9 cellular contexts compared by ENCODE assay signal in the genomic region with DNA sequence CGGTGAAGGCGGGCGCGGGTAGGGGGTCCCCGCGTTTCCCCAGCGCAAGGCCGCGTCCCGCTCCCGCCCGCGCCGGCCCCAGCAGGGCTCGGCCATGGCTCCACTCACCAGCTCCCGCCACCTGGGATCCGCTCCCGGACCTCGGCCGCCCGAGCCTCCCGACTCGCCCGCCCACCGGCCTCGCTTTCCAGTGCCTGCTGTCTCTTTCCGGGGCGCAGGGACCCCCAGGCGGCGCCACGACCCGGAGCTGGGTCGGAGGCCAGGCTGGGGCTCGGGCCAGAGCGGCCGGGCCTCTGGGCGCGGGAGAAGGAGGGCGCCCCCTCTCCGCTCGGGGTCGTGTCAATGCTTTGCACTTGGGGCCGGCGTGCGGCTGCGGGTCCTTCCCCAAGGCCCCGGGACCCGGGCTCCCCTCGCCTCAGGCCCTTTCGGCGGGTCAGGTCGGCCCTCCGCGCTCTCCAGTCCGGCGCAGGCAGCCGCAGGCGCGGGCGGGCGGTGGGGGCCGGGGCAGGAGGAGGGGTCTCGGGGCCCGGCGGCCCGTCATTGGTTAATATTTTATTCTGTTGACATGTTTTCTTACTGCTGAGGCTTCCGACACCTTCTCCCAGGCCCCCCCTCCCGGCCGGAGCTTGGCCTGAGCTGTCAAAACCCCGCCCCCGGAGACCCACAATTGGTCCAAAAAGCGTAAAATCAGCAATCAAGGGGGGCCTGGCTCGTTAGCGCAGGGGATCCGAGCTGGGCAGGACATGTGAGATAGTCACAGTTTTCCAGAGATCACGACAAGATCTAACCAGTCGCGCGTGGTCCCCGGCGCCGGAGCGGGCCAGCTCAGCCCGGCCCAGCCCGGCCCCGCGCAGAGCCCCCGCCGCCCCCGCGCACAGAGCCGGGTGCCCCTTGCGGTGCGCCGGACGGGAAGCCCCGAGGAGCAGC. TPM values are rescaled to one million over a fixed set of nuclear protein-coding genes. Genes with fewer than 3 reads are reported as not detected.
DNase-seq lines count a peak whose midpoint lies in the region; ATAC-seq, FAIRE-seq and TF ChIP-seq lines count a peak whose summit lies in the region.
"Had no signal": no experiment of that assay in that cellular context is flagged by ENCODE, and none has a peak within 500 bp of the region (broad histone marks: within the 10 kb centered on the region; RNA-seq: fewer than 3 reads in every experiment).

A gene (plus strand): TSS at position 713 of the 927 bp plus-strand sequence. CDS start 334 bp downstream, outside the sequence.

- H3K27ac Mint-ChIP-seq in astrocyte (ENCODE audit: unreplicated experiment): no peak within 1 kb of the TSS

- H3K27ac ChIP-seq in MM.1S (ENCODE audit: low read length) (no peak within 1 kb of the TSS), astrocyte (ENCODE audit: low read depth, low read length) (peak within 1 kb of the TSS; percentile 71)

- H3K9me3 Mint-ChIP-seq in astrocyte (ENCODE audit: unreplicated experiment): peaks cover 32% of the 10 kb centered on the region

- H3K4me3 ChIP-seq in MM.1S (ENCODE audit: low read length) (peak within 1 kb of the TSS; percentile 61), astrocyte (ENCODE audit: insufficient read depth, low read depth, low read length) (peak within 1 kb of the TSS; percentile 58), iPS-18c (ENCODE audit: insufficient read depth, low read depth, low read length) (peak within 1 kb of the TSS; percentile 44), skeletal muscle satellite cell (ENCODE audit: low read length) (peak within 1 kb of the TSS; percentile 85)

- H3K4me2 ChIP-seq in MM.1S (ENCODE audit: low read depth, low read length) (peak within 1 kb of the TSS; percentile 78), astrocyte (ENCODE audit: low read length) (peak within 1 kb of the TSS; percentile 81), skeletal muscle satellite cell (ENCODE audit: low read length) (peak within 1 kb of the TSS; percentile 97)

- H2AFZ ChIP-seq in MM.1S (ENCODE audit: low read length) (peak within 1 kb of the TSS; percentile 48; the same call in 1 of the 2 replicates), astrocyte (ENCODE audit: low read depth, low read length) (peak within 1 kb of the TSS; percentile 66)

- H3K36me3 Mint-ChIP-seq in astrocyte (ENCODE audit: low read depth, unreplicated experiment): peaks cover 2% of the 10 kb centered on the region

- peak within 1 kb of the TSS; percentile 79 for H3K4me3 Mint-ChIP-seq in astrocyte (ENCODE audit: unreplicated experiment)

- H3K27me3 ChIP-seq in MM.1S (replicated peaks; ENCODE audit: insufficient read depth, low read length): peaks cover 58% of the 10 kb centered on the region
- peaks cover 38% of the 10 kb centered on the region for H3K27me3 ChIP-seq in astrocyte (ENCODE audit: insufficient read depth, low read length)
- no peaks in the 10 kb centered on the region for H3K27me3 ChIP-seq in skeletal muscle satellite cell (ENCODE audit: control insufficient read depth, insufficient read depth, low read length)

- H3K4me1 Mint-ChIP-seq in astrocyte (ENCODE audit: low read depth, unreplicated experiment): peaks cover 2% of the 10 kb centered on the region

- H3K36me3 ChIP-seq in MM.1S (replicated peaks; ENCODE audit: insufficient read depth, low read length) (no peaks in the 10 kb centered on the region), astrocyte (ENCODE audit: insufficient read depth, low read length) (no peaks in the 10 kb centered on the region), skeletal muscle satellite cell (ENCODE audit: insufficient read depth, low read length) (peaks cover 23% of the 10 kb centered on the region)

- peaks cover 8% of the 10 kb centered on the region; the same call in 1 of the 2 replicates for H3F3A ChIP-seq in MM.1S (ENCODE audit: insufficient read depth, low read length)

- H3K9ac ChIP-seq in MM.1S (ENCODE audit: low read length) (peak within 1 kb of the TSS; percentile 10; the same call in 1 of the 2 replicates), astrocyte (ENCODE audit: low read length) (peak within 1 kb of the TSS; percentile 74), skeletal muscle satellite cell (ENCODE audit: low read depth, low read length) (peak within 1 kb of the TSS; percentile 95)

- peaks cover 9% of the 10 kb centered on the region for H3K4me1 ChIP-seq in MM.1S (ENCODE audit: low read length)
- H3K4me1 ChIP-seq in astrocyte (ENCODE audit: insufficient read depth, low read length): peaks cover 27% of the 10 kb centered on the region
- H3K4me1 ChIP-seq in skeletal muscle satellite cell (ENCODE audit: control insufficient read depth, insufficient read depth, low read length): peaks cover 48% of the 10 kb centered on the region

- no peaks in the 10 kb centered on the region for H3K9me2 ChIP-seq in MM.1S (replicated peaks; ENCODE audit: insufficient read depth, low read length)

- ATAC-seq in GM18498 (IDR thresholded peaks at IDR 0.05; ENCODE audit: unreplicated experiment): no peak
- no peak for ATAC-seq in HG02642 (IDR thresholded peaks at IDR 0.05; ENCODE audit: poor library complexity, unreplicated experiment)

- H4K20me1 ChIP-seq in MM.1S (ENCODE audit: insufficient read depth, low read length) (no peaks in the 10 kb centered on the region), astrocyte (ENCODE audit: insufficient read depth, low read length) (peaks cover 21% of the 10 kb centered on the region)

- DNase-seq in D341Med (ENCODE audit: low spot score) (peak; percentile 76), MM.1S (peak; percentile 72), astrocyte (ENCODE audit: low read depth) (peak; percentile 87), NCI-H2081 (lab: John Stamatoyannopoulos, UW) (no peak)

- H3K79me2 ChIP-seq in MM.1S (ENCODE audit: low read length) (no peaks in the 10 kb centered on the region), astrocyte (ENCODE audit: insufficient read depth, low read length) (peaks cover 55% of the 10 kb centered on the region)

- no peak for FAIRE-seq in astrocyte (lab: Jason Lieb, UNC)

- H3K9me3 ChIP-seq in MM.1S (replicated peaks; ENCODE audit: insufficient read depth, low read length) (no peaks in the 10 kb centered on the region), astrocyte (ENCODE audit: insufficient read depth, low read depth, low read length) (no peaks in the 10 kb centered on the region), iPS-18c (ENCODE audit: control insufficient read depth, insufficient read depth, low read length) (peaks cover 5% of the 10 kb centered on the region), skeletal muscle satellite cell (replicated peaks; ENCODE audit: low read length) (no peaks in the 10 kb centered on the region)

- H3K27me3 Mint-ChIP-seq in astrocyte (ENCODE audit: low read depth, unreplicated experiment): peaks cover 57% of the 10 kb centered on the region

- TF ChIP-seq CTCF in MM.1S (IDR thresholded peaks at IDR 0.05; ENCODE audit: low read length): no peak
- TF ChIP-seq CTCF in astrocyte (IDR thresholded peaks at IDR 0.05; ENCODE audit: insufficient read depth, low read depth, low read length): no peak

RNA-seq across cellular contexts. Expression of the gene that starts here (rescaled TPM):
- total RNA-seq in astrocyte: 0.50 and 0.53 TPM in 2 replicates
- total RNA-seq in skeletal muscle satellite cell (2012; rRNA removed): 32.4 and 33.0 TPM in 2 replicates
- total RNA-seq: T-helper 1 cell treated with Interleukin-12 subunit alpha and Interleukin-12 subunit beta and Interleukin-4 antibody, amounts not matched to agents 30 ng/mL and 1 ng/mL, for 36 hours had no signal

Comparison
In these comparisons a context has a peak if more than half of its experiments do, and no peak if none do; other contexts are left out.
1. Peak in DNase-seq, H3K4me3 ChIP-seq, H3K27ac ChIP-seq, H3K9ac ChIP-seq and H3K4me2 ChIP-seq in astrocyte; RNA of the gene not detected or under 1 TPM.
2. DNase-seq: peak in D341Med (single experiment) and MM.1S (single experiment); none in NCI-H2081 (0 of 2).
3. H3K9ac ChIP-seq: peak in every context shown above with its lines; median percentile 95 in skeletal muscle satellite cell; 74 in astrocyte; 10 in MM.1S.
4. Peak in every context shown above with its lines, with median percentiles within 50 percentile points of each other: H3K4me2 ChIP-seq and H3K4me3 ChIP-seq.